8 cellular contexts compared by ENCODE assay signal in the genomic region with DNA sequence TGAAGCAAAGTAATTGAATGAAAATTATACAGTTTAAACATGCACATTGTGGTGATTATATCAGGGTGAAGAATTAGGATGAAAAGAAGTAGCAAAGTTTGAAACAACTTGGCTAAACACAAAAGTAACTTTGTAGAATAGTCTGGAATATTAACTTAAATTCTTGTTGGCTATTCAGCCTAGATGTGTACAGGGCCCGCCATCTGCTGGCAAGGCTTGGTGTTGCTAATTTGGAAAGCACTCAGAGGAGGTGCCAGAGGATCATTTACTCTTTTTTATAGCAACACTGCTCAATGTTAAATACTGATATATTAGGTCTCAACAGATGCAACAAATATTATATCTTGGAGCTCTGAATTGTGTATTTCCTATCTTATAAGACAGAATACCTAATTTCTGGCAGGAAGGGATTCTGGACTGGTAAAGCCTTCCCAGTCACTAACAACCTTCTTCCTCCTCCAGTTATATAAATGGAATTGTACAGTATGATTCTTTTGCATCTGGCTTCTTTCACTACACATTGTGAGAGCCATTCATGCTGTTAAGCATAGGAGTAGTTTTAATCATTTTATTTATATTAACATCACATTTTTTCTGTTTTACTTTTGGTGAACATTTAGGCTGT. TPM values are rescaled to one million over a fixed set of nuclear protein-coding genes. Genes with fewer than 3 reads are reported as not detected.
DNase-seq lines count a peak whose midpoint lies in the region; ATAC-seq and TF ChIP-seq lines count a peak whose summit lies in the region.

No MANE protein-coding gene starts in this region.

- peak; percentile 94 to 99 (median 94) for TF ChIP-seq CTCF in esophagus muscularis mucosa (IDR thresholded peaks at IDR 0.05)

- H3K4me1 ChIP-seq in NT2/D1 (ENCODE audit: insufficient read depth, insufficient read length) (peaks cover 5% of the 10 kb centered on the region), esophagus muscularis mucosa (peaks cover 5 to 58% (median 53%) of the 10 kb centered on the region in 4 donors)
- H3K4me1 ChIP-seq in naive thymus-derived CD4-positive, alpha-beta T cell (ENCODE audit: control insufficient read depth in 2 of 2, insufficient read depth in 2 of 2, low read length in 2 of 2) = no peaks in the 10 kb centered on the region

- H3K36me3 ChIP-seq in NT2/D1 (ENCODE audit: insufficient read depth, insufficient read length, low read length) = peaks cover 32% of the 10 kb centered on the region
- H3K36me3 ChIP-seq in esophagus muscularis mucosa = peaks cover 12 to 29% (median 20%) of the 10 kb centered on the region in 4 donors
- no peaks in the 10 kb centered on the region for H3K36me3 ChIP-seq in naive thymus-derived CD4-positive, alpha-beta T cell (ENCODE audit: control insufficient read depth in 2 of 3, insufficient read depth in 3 of 3, low read length in 3 of 3)

- ATAC-seq in GM18520 (IDR thresholded peaks at IDR 0.05; ENCODE audit: unreplicated experiment) = peak; percentile 74
- ATAC-seq in HG03460 (IDR thresholded peaks at IDR 0.05; ENCODE audit: unreplicated experiment) = peak; percentile 94
- ATAC-seq in naive thymus-derived CD4-positive, alpha-beta T cell = peak; percentile 69
- ATAC-seq in stimulated activated memory B cell treated with anti-CD40 and anti-IgM and Interleukin-4, amounts not matched to agents 10 μg/mL and 1 μg/mL and 100 μg/mL, for 72 hours = peak; percentile 70

- TF ChIP-seq EP300 in esophagus muscularis mucosa (IDR thresholded peaks at IDR 0.05) = no peak

- H3K9me3 Mint-ChIP-seq in naive thymus-derived CD4-positive, alpha-beta T cell = no peaks in the 10 kb centered on the region
- H3K9me3 Mint-ChIP-seq in stimulated activated memory B cell treated with anti-CD40 and anti-IgM and Interleukin-4, amounts not matched to agents 10 μg/mL and 1 μg/mL and 100 μg/mL, for 72 hours = no peaks in the 10 kb centered on the region

- CTCF ChIA-PET in naive thymus-derived CD4-positive, alpha-beta T cell (lab: Charles Lee) = interaction anchor here (0.8 kb wide), 1 partner anchor 791 kb away, joined by 3 read pairs; no protein-coding TSS in a partner anchor

- H3K27me3 ChIP-seq in NT2/D1 (ENCODE audit: insufficient read depth, insufficient read length) = no peaks in the 10 kb centered on the region
- no peaks in the 10 kb centered on the region for H3K27me3 ChIP-seq in esophagus muscularis mucosa
- H3K27me3 ChIP-seq in naive thymus-derived CD4-positive, alpha-beta T cell (ENCODE audit: control insufficient read depth in 2 of 2, insufficient read depth in 2 of 2, low read length in 2 of 2) = no peaks in the 10 kb centered on the region

- no peak overlapping the region for H3K4me3 ChIP-seq in NT2/D1 (ENCODE audit: insufficient read length, low read depth)
- H3K4me3 ChIP-seq in esophagus muscularis mucosa = no peak overlapping the region
- H3K4me3 ChIP-seq in naive thymus-derived CD4-positive, alpha-beta T cell (ENCODE audit: low read length) = no peak overlapping the region

- 0% methylated on average over 1 of the region's 1 CpG for WGBS in esophagus muscularis mucosa

- peaks cover 0 to 19% (median 6%) of the 10 kb centered on the region in 5 donors for H3K27me3 Mint-ChIP-seq in naive thymus-derived CD4-positive, alpha-beta T cell
- H3K27me3 Mint-ChIP-seq in stimulated activated memory B cell treated with anti-CD40 and anti-IgM and Interleukin-4, amounts not matched to agents 10 μg/mL and 1 μg/mL and 100 μg/mL, for 72 hours = peaks cover 19% of the 10 kb centered on the region

- no peak overlapping the region for H3K4me3 Mint-ChIP-seq in naive thymus-derived CD4-positive, alpha-beta T cell
- H3K4me3 Mint-ChIP-seq in stimulated activated memory B cell treated with anti-CD40 and anti-IgM and Interleukin-4, amounts not matched to agents 10 μg/mL and 1 μg/mL and 100 μg/mL, for 72 hours = no peak overlapping the region

- no peaks in the 10 kb centered on the region for H3K4me1 Mint-ChIP-seq in naive thymus-derived CD4-positive, alpha-beta T cell
- H3K4me1 Mint-ChIP-seq in stimulated activated memory B cell treated with anti-CD40 and anti-IgM and Interleukin-4, amounts not matched to agents 10 μg/mL and 1 μg/mL and 100 μg/mL, for 72 hours = no peaks in the 10 kb centered on the region

- DNase-seq in ACHN (peak; percentile 67), NT2/D1 (ENCODE audit: low read depth, low spot score) (peak; percentile 36), activated T-cell treated with anti-CD3 and anti-CD28 coated beads for 24 hours (ENCODE audit: low read depth) (peak; percentile 35), esophagus muscularis mucosa (ENCODE audit: extremely low spot score) (no peak)
- peak in 8 of 9 donors; percentile 11 to 54 (median 36) for DNase-seq in naive thymus-derived CD4-positive, alpha-beta T cell

- POLR2A ChIA-PET in naive thymus-derived CD4-positive, alpha-beta T cell (lab: Charles Lee) = no interaction called here

- no peak for TF ChIP-seq POLR2A in esophagus muscularis mucosa (IDR thresholded peaks at IDR 0.05; ENCODE audit: low read depth)

- intact Hi-C loops in esophagus muscularis mucosa (cut with DNase I) = loop anchor here (2.0 kb wide), 2 partner anchors 42 to 112 kb away; no protein-coding TSS in a partner anchor
- intact Hi-C loops in naive thymus-derived CD4-positive, alpha-beta T cell (cut with micrococcal nuclease) = loop anchor here (1.0 kb wide), 4 partner anchors 108 to 491 kb away; a partner anchor contains a TSS

- H3K36me3 Mint-ChIP-seq in naive thymus-derived CD4-positive, alpha-beta T cell = peaks cover 0 to under 1% (median 0%) of the 10 kb centered on the region in 5 donors
- no peaks in the 10 kb centered on the region for H3K36me3 Mint-ChIP-seq in stimulated activated memory B cell treated with anti-CD40 and anti-IgM and Interleukin-4, amounts not matched to agents 10 μg/mL and 1 μg/mL and 100 μg/mL, for 72 hours

- in situ Hi-C loops in ACHN (cut with HindIII; ENCODE audit: low pct_ligation_motif_present, low pct_unique_long_range_greater_than_20kb, low sequenced_read_pairs) = no loop called here

- H3K9me3 ChIP-seq in NT2/D1 (ENCODE audit: insufficient read depth, low read length) (no peaks in the 10 kb centered on the region), esophagus muscularis mucosa (no peaks in the 10 kb centered on the region)
- H3K9me3 ChIP-seq in naive thymus-derived CD4-positive, alpha-beta T cell (ENCODE audit: control insufficient read depth in 2 of 3, low read length in 3 of 3) = no peaks in the 10 kb centered on the region

- H3K9ac ChIP-seq in NT2/D1 (ENCODE audit: insufficient read length, low read depth) = no peak overlapping the region

- no peak overlapping the region for H3K27ac Mint-ChIP-seq in naive thymus-derived CD4-positive, alpha-beta T cell
- no peak overlapping the region for H3K27ac Mint-ChIP-seq in stimulated activated memory B cell treated with anti-CD40 and anti-IgM and Interleukin-4, amounts not matched to agents 10 μg/mL and 1 μg/mL and 100 μg/mL, for 72 hours

- peak overlapping the region; percentile 80 to 92 (median 84) for H3K27ac ChIP-seq in esophagus muscularis mucosa (replicated peaks in 1 of 4)
- no peak overlapping the region for H3K27ac ChIP-seq in naive thymus-derived CD4-positive, alpha-beta T cell (ENCODE audit: low read depth, low read length)

RNA-seq across cellular contexts. Expression of a gene that starts 36.1 kb away (rescaled TPM):
- 10 to 100 TPM; 14.7 to 25.3 (median 19.3) TPM for total RNA-seq in esophagus muscularis mucosa
- 1 to 10 TPM in 2 of 5 experiments, under 1 TPM in 3; 0.34 to 4.0 (median 0.92) TPM for total RNA-seq in naive thymus-derived CD4-positive, alpha-beta T cell
- 1 to 10 TPM in 1 of 2 donors, under 1 TPM in 1; 0.34 to 1.1 TPM for polyA plus RNA-seq in naive thymus-derived CD4-positive, alpha-beta T cell

RNA-seq across cellular contexts. Expression of a gene that starts 38.0 kb away (rescaled TPM):
- 10 to 100 TPM; 15.7 to 39.9 (median 24.7) TPM for total RNA-seq in esophagus muscularis mucosa
- total RNA-seq in naive thymus-derived CD4-positive, alpha-beta T cell = 10 to 100 TPM; 15.0 to 22.6 (median 19.9) TPM
- 10 to 100 TPM; 19.9 to 25.9 TPM for polyA plus RNA-seq in naive thymus-derived CD4-positive, alpha-beta T cell
